Comparison of ENCODE assay signal across 17 cellular contexts in genomic region chr7:136016649-136017395, GRCh38. TPM values are rescaled to one million over a fixed set of nuclear protein-coding genes. Genes with fewer than 3 reads are reported as not detected.
DNase-seq lines count a peak whose midpoint lies in the region; ATAC-seq and TF ChIP-seq lines count a peak whose summit lies in the region.
"Had no signal": no experiment of that assay in that cellular context is flagged by ENCODE, and none has a peak within 500 bp of the region (broad histone marks: within the 10 kb centered on the region; RNA-seq: fewer than 3 reads in every experiment).

No MANE protein-coding gene starts in this region.

- WGBS in esophagus squamous epithelium, 2 donors, result 68 to 72% methylated on average over 5 of the region's 5 CpGs

- peaks cover 9% of the 10 kb centered on the region for H3K27me3 ChIP-seq in foreskin keratinocyte
- peaks cover 0 to 3% (median 0%) of the 10 kb centered on the region in 4 donors for H3K27me3 ChIP-seq in esophagus squamous epithelium
- H3K27me3 ChIP-seq: BLaER1, Peyer's patch, upper lobe of left lung had no signal

- TF ChIP-seq CTCF in foreskin keratinocyte (conservative IDR thresholded peaks at IDR 0.05) (no peak), esophagus squamous epithelium (IDR thresholded peaks at IDR 0.05) (no peak)

- DNase-seq in foreskin keratinocyte, result no peak
- DNase-seq in NCI-H526 (lab: John Stamatoyannopoulos, UW), result no peak
- no peak for DNase-seq in esophagus squamous epithelium (lab: John Stamatoyannopoulos, UW)
- no peak for DNase-seq in NOMO-1 treated with dmso at 0.1 percent for 144 hours (lab: John Stamatoyannopoulos, UW; ENCODE audit: unreplicated experiment)
- DNase-seq: activated CD4-positive, alpha-beta T cell treated with anti-CD3 and anti-CD28 coated beads, Interleukin-2, amount 10 ng/mL, durations not matched to agents 24 days and 14 days; anterior cingulate cortex; NCI-H2081 treated with DMSO at 0.1 percent for 48 hours; NCI-H69; Peyer's patch; upper lobe of left lung had no signal

- intact Hi-C loops in esophagus squamous epithelium (cut with DNase I), result no loop called here

- H3K4me3 ChIP-seq in esophagus squamous epithelium, result no peak overlapping the region
- H3K4me3 ChIP-seq: BLaER1, Peyer's patch, skin epidermis, upper lobe of left lung had no signal

- H3K27ac ChIP-seq in foreskin keratinocyte, result no peak overlapping the region
- H3K27ac ChIP-seq in esophagus squamous epithelium, result no peak overlapping the region
- H3K27ac ChIP-seq: BLaER1, Peyer's patch, skin epidermis, upper lobe of left lung had no signal

- H3K4me1 ChIP-seq in foreskin keratinocyte (no peaks in the 10 kb centered on the region), esophagus squamous epithelium (no peaks in the 10 kb centered on the region)
- H3K4me1 ChIP-seq: BLaER1, Peyer's patch, upper lobe of left lung had no signal

- no peak for TF ChIP-seq POLR2A in esophagus squamous epithelium (IDR thresholded peaks at IDR 0.05)

- ATAC-seq in GM18861 (IDR thresholded peaks at IDR 0.05; ENCODE audit: unreplicated experiment) (peak; percentile 70), GM21447 (IDR thresholded peaks at IDR 0.05; ENCODE audit: unreplicated experiment) (peak; percentile 82), HG03095 (IDR thresholded peaks at IDR 0.05; ENCODE audit: unreplicated experiment) (peak; percentile 54), foreskin keratinocyte (peak; percentile 32)
- ATAC-seq: left lobe of liver, SK-N-SH treated with all-trans-retinoic acid at 6 μM for 48 hours had no signal

- H3K9me3 ChIP-seq in esophagus squamous epithelium, result no peaks in the 10 kb centered on the region
- H3K9me3 ChIP-seq: BLaER1, Peyer's patch, upper lobe of left lung had no signal

- no peaks in the 10 kb centered on the region for H3K36me3 ChIP-seq in esophagus squamous epithelium
- H3K36me3 ChIP-seq: BLaER1, Peyer's patch, upper lobe of left lung had no signal

RNA-seq across cellular contexts. Expression of gene MTPN, which starts 39.7 kb away (rescaled TPM):
- total RNA-seq in foreskin keratinocyte (162 and 172 TPM in 2 replicates), esophagus squamous epithelium (100 to 1,000 TPM; 100 to 182 (median 145) TPM)
- 50.4 and 58.2 TPM in 2 replicates for polyA plus RNA-seq in foreskin keratinocyte

Comparison
In these comparisons a context has a peak if more than half of its experiments do, and no peak if none do; other contexts are left out.
1. ATAC-seq: peak in every context shown above with its lines; median percentile 82 in GM21447; 70 in GM18861; 54 in HG03095; 32 in foreskin keratinocyte.